In the genomic region with DNA sequence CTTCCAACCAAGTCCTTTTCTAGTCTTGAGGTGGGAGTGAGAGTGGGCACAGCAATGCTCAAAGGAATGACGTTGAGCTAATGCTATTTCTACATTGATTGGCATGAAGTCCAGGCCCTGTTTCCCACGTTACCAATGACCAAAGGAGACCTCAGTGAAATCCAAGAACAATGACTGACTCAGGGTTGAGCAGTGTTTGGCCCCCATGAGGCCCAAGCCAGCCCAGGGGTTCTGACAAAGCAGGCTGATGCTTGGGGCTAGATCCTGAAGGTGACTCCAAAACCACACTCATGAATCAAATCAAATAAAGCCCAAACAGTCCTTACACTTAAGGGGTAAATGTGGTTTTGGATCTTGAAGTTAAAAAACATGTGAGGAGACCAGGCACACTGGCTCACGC, we compare ENCODE assay signal across 25 cellular contexts.
"Had no signal": no experiment of that assay in that cellular context is flagged by ENCODE, and none has a peak within 500 bp of the region (broad histone marks: within the 10 kb centered on the region; RNA-seq: fewer than 3 reads in every experiment).

No MANE protein-coding gene starts in this region.

- H3K4me3 ChIP-seq: stomach, suprapubic skin, testis, thoracic aorta, tibial artery, tibial nerve, transverse colon, upper lobe of left lung, upper lobe of right lung, vagina had no signal

- H3K4me1 ChIP-seq: stomach, suprapubic skin, testis, tibial artery, tibial nerve, transverse colon, upper lobe of left lung, upper lobe of right lung, vagina had no signal

- H3K27me3 ChIP-seq: testis, tibial nerve, upper lobe of left lung, upper lobe of right lung, vagina had no signal

- H3K36me3 ChIP-seq: stomach, suprapubic skin, thoracic aorta, tibial artery, tibial nerve, transverse colon, upper lobe of left lung, upper lobe of right lung, vagina had no signal

- ATAC-seq: stimulated activated effector memory CD8-positive, alpha-beta T cell treated with anti-CD3 and anti-CD28 coated beads, Interleukin-12 subunit alpha, Interleukin-12 subunit beta, amount 100 ng/mL, for 72 hours; stimulated activated memory B cell treated with anti-CD40 and anti-IgM and Interleukin-4, amounts not matched to agents 10 μg/mL and 1 μg/mL and 100 μg/mL, for 72 hours; stimulated activated naive B cell treated with anti-CD40 and anti-IgM and Interleukin-4, amounts not matched to agents 10 μg/mL and 1 μg/mL and 100 μg/mL, for 72 hours; stimulated activated naive CD8-positive, alpha-beta T cell treated with anti-CD3 and anti-CD28 coated beads, Interleukin-15, amount 100 ng/mL, for 72 hours; stimulated activated naive CD8-positive, alpha-beta T cell treated with anti-CD3 and anti-CD28 coated beads, Interleukin-15, Interleukin-2, amounts not matched to agents 100 U/mL and 50 U/mL, for 24 hours; upper lobe of right lung had no signal

- H3K9me3 ChIP-seq: suprapubic skin, testis, thoracic aorta, transverse colon, upper lobe of left lung, upper lobe of right lung, vagina had no signal

- DNase-seq: stimulated activated CD4-positive, alpha-beta T cell treated with anti-CD3 and anti-CD28 coated beads, Interleukin-2, amount 100 ng/mL, for 24 hours; stimulated activated CD4-positive, alpha-beta T cell treated with anti-CD3 and anti-CD28 coated beads, Interleukin-2, amount 100 ng/mL, for 48 hours; stimulated activated CD4-positive, alpha-beta T cell treated with anti-CD3 and anti-CD28 coated beads, Interleukin-4, amount 100 ng/mL, for 1 hour; stimulated activated CD4-positive, alpha-beta T cell treated with anti-CD3 and anti-CD28 coated beads, Interleukin-4, amount 100 ng/mL, for 24 hours; stimulated activated CD4-positive, alpha-beta T cell treated with anti-CD3 and anti-CD28 coated beads, Interleukin-4, amount 100 ng/mL, for 4 hours; stimulated activated CD8-positive, alpha-beta memory T cell treated with anti-CD3 and anti-CD28 coated beads, Interleukin-4, amount 100 ng/mL, for 48 hours; stimulated activated naive B cell treated with anti-CD40 and anti-IgM and Interleukin-4, amounts not matched to agents 10 μg/mL and 1 μg/mL and 100 μg/mL, for 72 hours; stimulated activated naive CD4-positive, alpha-beta T cell; stimulated activated naive CD4-positive, alpha-beta T cell treated with Interleukin-2 at 50 U/mL for 16 hours; stimulated activated naive CD8-positive, alpha-beta T cell treated with anti-CD3 and anti-CD28 coated beads, Interleukin-15, amount 100 ng/mL, for 72 hours; stimulated activated naive CD8-positive, alpha-beta T cell treated with anti-CD3 and anti-CD28 coated beads, Interleukin-15, Interleukin-2, amounts not matched to agents 100 U/mL and 50 U/mL, for 24 hours; stomach; substantia nigra; testis; tibial artery; transverse colon; trophoblast cell; upper lobe of left lung; upper lobe of right lung had no signal

- H3K27ac ChIP-seq: stomach, suprapubic skin, testis, thoracic aorta, tibial artery, tibial nerve, transverse colon, upper lobe of left lung, upper lobe of right lung, vagina had no signal
